ENCODE assay signal across 9 cellular contexts in genomic region chr14:65462411-65462810, GRCh38. TPM values are rescaled to one million over a fixed set of nuclear protein-coding genes. Genes with fewer than 3 reads are reported as not detected.
A peak's percentile ranks its signal among the peaks of the same experiment; 100 is the strongest.
DNase-seq lines count a peak whose midpoint lies in the region; ATAC-seq and TF ChIP-seq lines count a peak whose summit lies in the region.
"Had no signal": no experiment of that assay in that cellular context is flagged by ENCODE, and none has a peak within 500 bp of the region (broad histone marks: within the 10 kb centered on the region; RNA-seq: fewer than 3 reads in every experiment).

No MANE protein-coding gene starts in this region.

- TF ChIP-seq POLR2A in Peyer's patch (IDR thresholded peaks at IDR 0.05), result no peak

- peaks cover 63% of the 10 kb centered on the region for H3K4me1 Mint-ChIP-seq in activated naive CD8-positive, alpha-beta T cell treated with anti-CD3 and anti-CD28 coated beads, Interleukin-2, amount 50 U/mL, for 24 hours

- peak overlapping the region; percentile 87 for H3K27ac Mint-ChIP-seq in activated naive CD8-positive, alpha-beta T cell treated with anti-CD3 and anti-CD28 coated beads, Interleukin-2, amount 50 U/mL, for 24 hours
- H3K27ac Mint-ChIP-seq: activated naive CD4-positive, alpha-beta T cell treated with anti-CD3 and anti-CD28 coated beads, Interleukin-2, amount 50 U/mL, for 24 hours had no signal

- H3K4me3 Mint-ChIP-seq in activated naive CD8-positive, alpha-beta T cell treated with anti-CD3 and anti-CD28 coated beads, Interleukin-2, amount 50 U/mL, for 24 hours, result peak overlapping the region; percentile 23
- H3K4me3 Mint-ChIP-seq: activated naive CD4-positive, alpha-beta T cell treated with anti-CD3 and anti-CD28 coated beads, Interleukin-2, amount 50 U/mL, for 24 hours had no signal

- H3K9me3 Mint-ChIP-seq in activated naive CD8-positive, alpha-beta T cell treated with anti-CD3 and anti-CD28 coated beads, Interleukin-2, amount 50 U/mL, for 24 hours, result no peaks in the 10 kb centered on the region

- peak; percentile 14 for DNase-seq in AG09309 (ENCODE audit: low read depth)
- peak; percentile 18 for DNase-seq in GM19240 (ENCODE audit: insufficient read length, low spot score)
- peak; percentile 18 for DNase-seq in activated naive CD8-positive, alpha-beta T cell treated with anti-CD3 and anti-CD28 coated beads, Interleukin-2, amount 50 U/mL, for 24 hours
- no peak for DNase-seq in inferior parietal cortex (ENCODE audit: extremely low spot score)
- DNase-seq in SK-N-DZ (ENCODE audit: low spot score), result no peak
- no peak for DNase-seq in GM19238 (ENCODE audit: insufficient read length, low spot score)
- no peak for DNase-seq in Peyer's patch

- H3K36me3 ChIP-seq in Peyer's patch, result no peaks in the 10 kb centered on the region

- peak; percentile 59 for ATAC-seq in HG03280 (IDR thresholded peaks at IDR 0.05; ENCODE audit: unreplicated experiment)
- ATAC-seq in activated naive CD8-positive, alpha-beta T cell treated with anti-CD3 and anti-CD28 coated beads, Interleukin-2, amount 50 U/mL, for 24 hours, result peak; percentile 98

- H3K27me3 Mint-ChIP-seq in activated naive CD8-positive, alpha-beta T cell treated with anti-CD3 and anti-CD28 coated beads, Interleukin-2, amount 50 U/mL, for 24 hours, result no peaks in the 10 kb centered on the region
- H3K27me3 Mint-ChIP-seq: activated naive CD4-positive, alpha-beta T cell treated with anti-CD3 and anti-CD28 coated beads, Interleukin-2, amount 50 U/mL, for 24 hours had no signal

- H3K4me3 ChIP-seq in AG09309 (ENCODE audit: control insufficient read depth, low read depth, low read length) (no peak overlapping the region), Peyer's patch (no peak overlapping the region)

- H3K9me3 ChIP-seq in Peyer's patch, result no peaks in the 10 kb centered on the region

- H3K27me3 ChIP-seq in Peyer's patch, result no peaks in the 10 kb centered on the region

- peaks cover 62% of the 10 kb centered on the region for H3K36me3 Mint-ChIP-seq in activated naive CD8-positive, alpha-beta T cell treated with anti-CD3 and anti-CD28 coated beads, Interleukin-2, amount 50 U/mL, for 24 hours (ENCODE audit: low read depth)

- TF ChIP-seq CTCF in AG09309 (IDR thresholded peaks at IDR 0.05; ENCODE audit: control insufficient read depth, insufficient read depth, low read depth, low read length, missing control alignments) (no peak), Peyer's patch (IDR thresholded peaks at IDR 0.05) (no peak)

- no peak overlapping the region for H3K27ac ChIP-seq in Peyer's patch

- no peaks in the 10 kb centered on the region for H3K4me1 ChIP-seq in Peyer's patch

RNA-seq across cellular contexts. Expression of gene FUT8, which starts 49.9 kb away (rescaled TPM):
- 33.0 and 36.5 TPM in 2 replicates for polyA plus RNA-seq in SK-N-DZ (2014; cell fraction: cytosol; rRNA removed)
- 11.0 and 16.6 TPM in 2 replicates for polyA plus RNA-seq in SK-N-DZ (2014; cell fraction: nucleus; rRNA removed)
- total RNA-seq in Peyer's patch, result 100 to 1,000 TPM in 1 of 4 donors, 10 to 100 TPM in 3; 46.4 to 126 (median 55.9) TPM

Comparison
In these comparisons a context has a peak if more than half of its experiments do, and no peak if none do; other contexts are left out.
1. DNase-seq: peak in AG09309 (single experiment), GM19240 (single experiment) and activated naive CD8-positive, alpha-beta T cell treated with anti-CD3 and anti-CD28 coated beads, Interleukin-2, amount 50 U/mL, for 24 hours (single experiment); none in inferior parietal cortex (single experiment), SK-N-DZ (single experiment), GM19238 (single experiment) and Peyer's patch (0 of 3).